Comparison of ENCODE assay signal across 8 cellular contexts in genomic region chr11:83007909-83008580, GRCh38.
DNase-seq lines count a peak whose midpoint lies in the region; TF ChIP-seq lines count a peak whose summit lies in the region.

No MANE protein-coding gene starts in this region.

- no peak overlapping the region for H4K91ac ChIP-seq in H9 (ENCODE audit: insufficient read length, low read depth, low read length)

- H2BK12ac ChIP-seq in H9 (ENCODE audit: insufficient read length, low read depth, low read length), result no peak overlapping the region

- no peaks in the 10 kb centered on the region for H3K4me1 ChIP-seq in H9 (ENCODE audit: insufficient read depth, low read length)
- peaks cover 32% of the 10 kb centered on the region for H3K4me1 ChIP-seq in osteoblast (ENCODE audit: insufficient read depth, low read length)

- H4K20me1 ChIP-seq in H9 (ENCODE audit: control insufficient read depth, insufficient read depth, insufficient read length) (peaks cover 2% of the 10 kb centered on the region), osteoblast (ENCODE audit: insufficient read depth, low read length) (peaks cover 32% of the 10 kb centered on the region)

- WGBS in H9 (ENCODE audit: extremely low coverage, insufficient read length, low lambda C conversion rate), result no CpG with 5 or more reads among the region's 6 CpGs

- no peak overlapping the region for H3K23ac ChIP-seq in H9 (ENCODE audit: insufficient read length, low read depth, low read length)

- H3K4me1 Mint-ChIP-seq in H9, result peaks cover 11 to 15% of the 10 kb centered on the region in 2 experiments

- H3K56ac ChIP-seq in H9 (ENCODE audit: insufficient read length, low read depth, low read length), result no peak overlapping the region

- no peak overlapping the region for H2BK20ac ChIP-seq in H9 (ENCODE audit: low read depth, low read length, poor library complexity, severe bottlenecking)

- H3K9me3 Mint-ChIP-seq in H9, result no peaks in the 10 kb centered on the region

- H3K4ac ChIP-seq in H9 (ENCODE audit: low read depth, low read length), result no peak overlapping the region

- no peak overlapping the region for H3K9ac ChIP-seq in H9 (ENCODE audit: extremely low read depth, insufficient read length, low read length)

- no peak overlapping the region for H2AK5ac ChIP-seq in H9 (ENCODE audit: insufficient read length, low read length)

- no peaks in the 10 kb centered on the region for H3K36me3 ChIP-seq in GM06990 (ENCODE audit: control insufficient read depth, insufficient read depth, low read length)
- no peaks in the 10 kb centered on the region for H3K36me3 ChIP-seq in osteoblast (ENCODE audit: insufficient read depth, low read length)

- no peaks in the 10 kb centered on the region for H3K79me1 ChIP-seq in H9 (ENCODE audit: insufficient read depth, low read depth, low read length, poor library complexity, severe bottlenecking)

- H2AFZ ChIP-seq in H9 (ENCODE audit: low read length), result no peak overlapping the region
- H2AFZ ChIP-seq in osteoblast (ENCODE audit: low read length), result no peak overlapping the region

- no peak overlapping the region for H4K5ac ChIP-seq in H9 (ENCODE audit: insufficient read length, low read depth, low read length)

- no peak overlapping the region for H3K18ac ChIP-seq in H9 (ENCODE audit: insufficient read length, low read depth, low read length)

- H3K27me3 ChIP-seq in GM06990 (replicated peaks; ENCODE audit: control insufficient read depth, insufficient read depth, low read length) (no peaks in the 10 kb centered on the region), H9 (ENCODE audit: insufficient read depth, low read length) (no peaks in the 10 kb centered on the region), osteoblast (ENCODE audit: insufficient read depth, low read length) (no peaks in the 10 kb centered on the region)

- H3K4me2 ChIP-seq in H9 (ENCODE audit: insufficient read depth, insufficient read length, low read length), result no peak overlapping the region
- peak overlapping the region; percentile 31 for H3K4me2 ChIP-seq in osteoblast (ENCODE audit: insufficient read depth, low read length)

- H2BK15ac ChIP-seq in H9 (ENCODE audit: low read depth, low read length), result no peak overlapping the region

- H3K36me3 Mint-ChIP-seq in H9 (ENCODE audit: insufficient read depth in 1 of 3, low read depth in 3 of 3), result no peaks in the 10 kb centered on the region

- H3K4me3 ChIP-seq in GM06990 (replicated peaks; ENCODE audit: low read depth, low read length), result no peak overlapping the region
- no peak overlapping the region for H3K4me3 ChIP-seq in osteoblast (ENCODE audit: insufficient read depth, low read length)

- DNase-seq in GM06990 (ENCODE audit: extremely low read depth, insufficient read length) (no peak), H9 (no peak), OCI-M1 (lab: John Stamatoyannopoulos, UW) (peak; percentile 99), foreskin melanocyte (peak; percentile 45), osteoblast (ENCODE audit: insufficient read length, low spot score, missing footprints) (peak; percentile 42), NOMO-1 (lab: John Stamatoyannopoulos, UW; ENCODE audit: unreplicated experiment in 2 of 2) (no peak), 8988T (no peak)
- DNase-seq in stimulated activated CD4-positive, alpha-beta T cell treated with anti-CD3 and anti-CD28 coated beads, Interleukin-2, amount 100 ng/mL, for 48 hours, result no peak

- H3K14ac ChIP-seq in H9 (ENCODE audit: insufficient read depth, low read length), result no peak overlapping the region

- H2BK5ac ChIP-seq in H9 (ENCODE audit: insufficient read length, low read length), result no peak overlapping the region

- H3T11ph ChIP-seq in H9 (ENCODE audit: low read length), result no peak overlapping the region

- H3K9me3 ChIP-seq in H9 (ENCODE audit: control insufficient read depth, low read depth, low read length) (no peaks in the 10 kb centered on the region), osteoblast (ENCODE audit: low read depth, low read length) (no peaks in the 10 kb centered on the region)

- H3K27ac ChIP-seq in H9 (ENCODE audit: insufficient read length, low read depth, low read length) (no peak overlapping the region), osteoblast (ENCODE audit: low read depth, low read length) (peak overlapping the region; percentile 14)

- H3K27ac Mint-ChIP-seq in H9, result peak overlapping the region; percentile 62 to 77 (median 68); a peak in 5 of 7 replicates

- no peaks in the 10 kb centered on the region for H3K23me2 ChIP-seq in H9 (ENCODE audit: insufficient read length, low read depth, low read length, poor library complexity, severe bottlenecking)

- H3K79me2 ChIP-seq in H9 (ENCODE audit: insufficient read depth, low read length) (no peaks in the 10 kb centered on the region), osteoblast (ENCODE audit: insufficient read depth, low read length) (peaks cover 54% of the 10 kb centered on the region)

- no peak overlapping the region for H2BK120ac ChIP-seq in H9 (ENCODE audit: low read depth, low read length, poor library complexity, severe bottlenecking)

- TF ChIP-seq CTCF in GM06990 (IDR thresholded peaks at IDR 0.05; ENCODE audit: insufficient read depth, low read length, poor library complexity, severe bottlenecking), result peak; percentile 23
- no peak for TF ChIP-seq CTCF in H9 (conservative IDR thresholded peaks at IDR 0.05)
- TF ChIP-seq CTCF in osteoblast (IDR thresholded peaks at IDR 0.05; ENCODE audit: extremely low read depth, low read depth, low read length), result no peak

- no peaks in the 10 kb centered on the region for H3K27me3 Mint-ChIP-seq in H9 (ENCODE audit: low read depth)

- no peak overlapping the region for H3K4me3 Mint-ChIP-seq in H9

- no peak overlapping the region for H4K8ac ChIP-seq in H9 (replicated peaks; ENCODE audit: insufficient read length, low read depth, low read length)

Comparison
In these comparisons a context has a peak if more than half of its experiments do, and no peak if none do; other contexts are left out.
1. DNase-seq: peak in OCI-M1 (single experiment), foreskin melanocyte (single experiment) and osteoblast (single experiment); none in GM06990 (single experiment), H9 (single experiment), NOMO-1 (0 of 2), 8988T (single experiment) and stimulated activated CD4-positive, alpha-beta T cell treated with anti-CD3 and anti-CD28 coated beads, Interleukin-2, amount 100 ng/mL, for 48 hours (0 of 2).